Comparison of ENCODE assay signal across 11 cellular contexts in the genomic region with DNA sequence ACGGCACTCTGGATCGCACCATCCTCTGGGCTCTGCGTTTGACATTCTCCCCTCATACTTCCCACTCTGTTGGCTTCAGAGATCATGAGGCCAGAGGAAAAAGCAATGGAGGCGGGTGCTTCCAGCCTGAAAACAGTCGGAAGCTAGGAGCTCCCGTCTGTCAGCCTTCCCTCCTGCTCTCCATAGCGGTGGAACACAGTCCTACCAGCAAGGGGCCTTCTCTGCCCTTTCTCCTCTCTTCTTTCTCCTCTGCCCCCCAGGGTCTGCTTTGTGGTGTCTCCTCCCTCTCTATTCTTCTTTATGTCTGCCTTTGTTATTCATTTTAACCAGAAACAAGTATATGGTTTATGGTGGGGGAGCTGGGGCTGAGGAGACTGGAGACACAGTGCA.
"Had no signal": no experiment of that assay in that cellular context is flagged by ENCODE, and none has a peak within 500 bp of the region (broad histone marks: within the 10 kb centered on the region; RNA-seq: fewer than 3 reads in every experiment).

No MANE protein-coding gene starts in this region.

- H3K4me3 ChIP-seq: ascending aorta, pancreas, skin epidermis had no signal

- ATAC-seq: activated CD8-positive, alpha-beta T cell treated with anti-CD3 and anti-CD28 coated beads, Interleukin-2, amount 10 ng/mL, durations not matched to agents 7 days and 5 days; activated naive CD8-positive, alpha-beta T cell treated with anti-CD3 and anti-CD28 coated beads, Interleukin-2, amount 50 U/mL, for 24 hours; left ventricle myocardium superior had no signal

- H3K4me1 ChIP-seq: ascending aorta, pancreas had no signal

- DNase-seq: activated CD4-positive, alpha-beta T cell treated with anti-CD3 and anti-CD28 coated beads for 48 hours; activated CD8-positive, alpha-beta memory T cell treated with anti-CD3 and anti-CD28 coated beads, Interleukin-2, amount 50 U/mL, for 48 hours; activated CD8-positive, alpha-beta T cell treated with anti-CD3 and anti-CD28 coated beads, Interleukin-2, amount 10 ng/mL, durations not matched to agents 7 days and 5 days; activated naive CD4-positive, alpha-beta T cell treated with Interleukin-2 at 50 U/mL for 16 hours; activated naive CD8-positive, alpha-beta T cell treated with anti-CD3 and anti-CD28 coated beads, Interleukin-2, amount 50 U/mL, for 24 hours; left ventricle myocardium superior had no signal

- H3K9me3 ChIP-seq: ascending aorta, pancreas had no signal

- FAIRE-seq: pancreas, urothelium cell line had no signal

- H3K36me3 ChIP-seq: ascending aorta, pancreas had no signal

- H3K27ac ChIP-seq: ascending aorta, foreskin keratinocyte, pancreas, skin epidermis had no signal

- H3K27me3 ChIP-seq: ascending aorta, pancreas had no signal
